ENCODE assay signal across 7 cellular contexts in the genomic region with DNA sequence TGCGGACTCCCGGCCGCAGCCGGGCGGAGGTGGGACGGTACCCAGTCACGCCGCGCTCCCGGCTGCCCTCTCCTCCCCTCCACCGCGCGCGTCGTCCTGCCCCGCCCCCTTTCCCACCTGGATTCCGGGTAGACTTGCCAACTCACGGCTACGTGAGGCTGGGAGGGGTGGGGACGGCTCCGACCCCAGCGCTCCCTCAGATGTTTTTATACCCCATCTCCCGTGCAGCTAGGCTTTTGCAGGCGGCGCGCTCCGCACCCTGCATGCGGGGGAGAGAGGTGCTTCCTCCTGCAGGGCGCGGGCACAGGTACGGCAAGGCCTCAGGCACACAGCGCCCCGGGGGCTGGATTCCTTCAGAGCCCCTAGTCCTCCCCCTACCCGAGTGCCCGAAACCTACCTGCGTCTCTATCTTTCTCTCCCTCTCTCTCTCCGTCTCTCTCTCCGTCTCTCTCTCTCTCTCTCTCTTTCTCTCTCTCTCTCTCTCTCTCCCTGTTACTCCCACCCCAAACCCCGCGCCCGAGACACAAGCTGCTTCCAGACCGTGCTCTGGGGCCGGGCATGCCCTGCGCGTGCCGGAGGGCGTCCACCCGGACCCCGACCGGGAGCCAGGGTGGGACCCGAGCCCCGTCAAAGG. TPM values are rescaled to one million over a fixed set of nuclear protein-coding genes. Genes with fewer than 3 reads are reported as not detected.
DNase-seq lines count a peak whose midpoint lies in the region; ATAC-seq lines count a peak whose summit lies in the region.

No MANE protein-coding gene starts in this region.

- peaks cover 41% of the 10 kb centered on the region for H3K36me3 Mint-ChIP-seq in effector memory CD8-positive, alpha-beta T cell (ENCODE audit: insufficient read depth)

- peak overlapping the region; percentile 95 to 96 for H3K4me3 Mint-ChIP-seq in effector memory CD8-positive, alpha-beta T cell

- H3K27me3 ChIP-seq in HUES64 (ENCODE audit: insufficient read depth, low read length) (peaks cover 91% of the 10 kb centered on the region), neuron (ENCODE audit: insufficient read depth, low read length) (peaks cover 37% of the 10 kb centered on the region)

- H2AFZ ChIP-seq in neuron (ENCODE audit: low read depth, low read length) = no peak overlapping the region

- H3K4me1 ChIP-seq in HUES64 (ENCODE audit: insufficient read depth, low read length) (peaks cover 10% of the 10 kb centered on the region), neuron (ENCODE audit: insufficient read depth, low read length) (peaks cover 44% of the 10 kb centered on the region)

- H3K27ac Mint-ChIP-seq in effector memory CD8-positive, alpha-beta T cell = peak overlapping the region; percentile 95 to 97

- H3K27ac ChIP-seq in HUES64 (ENCODE audit: low read depth, low read length) = no peak overlapping the region

- under 1% methylated on average over 52 of the region's 52 CpGs for WGBS in HUES64

- peak; percentile 18 for ATAC-seq in effector memory CD8-positive, alpha-beta T cell (replicated peaks)
- no peak for ATAC-seq in GM18861 (IDR thresholded peaks at IDR 0.05; ENCODE audit: unreplicated experiment)

- no peaks in the 10 kb centered on the region for H3K36me3 ChIP-seq in HUES64 (ENCODE audit: insufficient read depth, low read length)
- no peaks in the 10 kb centered on the region for H3K36me3 ChIP-seq in neuron (ENCODE audit: insufficient read depth, low read length)

- peaks cover 0 to 8% of the 10 kb centered on the region in 2 donors for H3K27me3 Mint-ChIP-seq in effector memory CD8-positive, alpha-beta T cell

- H3K9me3 ChIP-seq in HUES64 (ENCODE audit: insufficient read depth, low read depth, low read length) = no peaks in the 10 kb centered on the region
- H3K9me3 ChIP-seq in neuron (ENCODE audit: low read length) = no peaks in the 10 kb centered on the region

- H3K4me1 Mint-ChIP-seq in effector memory CD8-positive, alpha-beta T cell (ENCODE audit: low read depth in 2 of 2) = peaks cover 42 to 47% of the 10 kb centered on the region in 2 donors

- H3K9me3 Mint-ChIP-seq in effector memory CD8-positive, alpha-beta T cell = no peaks in the 10 kb centered on the region

- DNase-seq in T-helper 9 cell (peak; percentile 31), germinal center (ENCODE audit: low spot score) (no peak), AG20443 (ENCODE audit: low spot score) (no peak)
- DNase-seq in effector memory CD8-positive, alpha-beta T cell = peak; percentile 50 to 55 (median 51)

- peak overlapping the region; percentile 57 for H3K9ac ChIP-seq in HUES64 (ENCODE audit: low read depth, low read length)

- peak overlapping the region; percentile 67 for H3K4me3 ChIP-seq in HUES64 (ENCODE audit: low read length)
- H3K4me3 ChIP-seq in neuron (ENCODE audit: low read length) = peak overlapping the region; percentile 50

RNA-seq across cellular contexts. Expression of gene PDGFB, which starts 1.9 kb away (rescaled TPM):
- 1.8 TPM for polyA plus RNA-seq in HUES64 (2013, experiment 1 of 2)
- 2.9 TPM for polyA plus RNA-seq in HUES64 (2013, experiment 2 of 2)

Comparison
In these comparisons a context has a peak if more than half of its experiments do, and no peak if none do; other contexts are left out.
1. DNase-seq: peak in T-helper 9 cell (single experiment) and effector memory CD8-positive, alpha-beta T cell (3 of 3); none in germinal center (single experiment) and AG20443 (single experiment).